ENCODE assay signal across 8 cellular contexts in the genomic region with DNA sequence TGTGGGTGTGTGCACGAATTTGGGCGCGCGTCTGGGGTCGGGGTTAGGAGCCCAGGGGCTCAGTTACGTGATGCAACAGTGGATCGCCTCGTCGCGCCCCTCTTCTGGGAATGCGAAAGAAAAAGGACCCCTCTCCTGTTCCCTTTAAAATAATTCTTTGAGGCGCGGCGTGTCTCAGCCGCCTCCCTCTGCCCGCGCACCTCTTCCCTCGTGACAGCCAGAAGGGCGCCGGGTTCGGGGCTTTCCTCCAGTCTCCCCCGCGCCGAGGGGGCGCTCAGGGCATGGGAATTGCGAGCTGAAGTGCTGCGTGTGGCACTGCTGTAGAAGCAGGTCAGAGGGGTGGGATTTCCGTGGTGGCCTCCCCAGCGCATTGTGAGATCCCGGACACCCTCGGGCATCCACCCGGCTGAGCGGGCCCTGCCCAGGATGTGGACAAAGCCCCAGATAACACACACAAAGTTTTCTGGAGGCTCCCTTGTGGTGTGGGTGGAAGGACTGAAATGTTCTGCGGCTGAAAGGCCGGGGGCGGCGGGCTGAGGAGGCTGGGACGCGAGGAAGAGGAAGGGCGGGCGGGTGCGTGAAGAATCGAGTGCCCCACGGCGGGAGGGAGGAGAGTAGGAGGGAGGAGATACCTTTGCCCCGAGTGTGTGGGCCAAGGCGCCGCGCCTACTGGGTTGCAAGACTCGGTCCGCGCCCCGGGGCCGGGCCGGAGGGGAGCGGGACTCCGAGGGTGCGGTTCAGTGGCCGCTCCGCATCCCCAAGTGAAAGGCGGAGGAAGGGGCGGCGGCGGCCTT. TPM values are rescaled to one million over a fixed set of nuclear protein-coding genes. Genes with fewer than 3 reads are reported as not detected.
A peak's percentile ranks its signal among the peaks of the same experiment; 100 is the strongest.
DNase-seq lines count a peak whose midpoint lies in the region; ATAC-seq and TF ChIP-seq lines count a peak whose summit lies in the region.

No MANE protein-coding gene starts in this region.

- TSS peak; percentile 21 for BruUV-seq in PC-3 (replicated peaks; lab: Mats Ljungman, UMichigan)

- H3K9ac ChIP-seq in PC-3 (ENCODE audit: low read length), result peak overlapping the region; percentile 87

- 0 to 1% methylated on average over 47 to 64 of the region's 64 CpGs for WGBS in testis, 2 donors

- no peak for TF ChIP-seq CTCF in PC-3 (conservative IDR thresholded peaks at IDR 0.05; ENCODE audit: low read depth, low read length)
- TF ChIP-seq CTCF in fibroblast of the aortic adventitia (IDR thresholded peaks at IDR 0.05; ENCODE audit: insufficient read depth, low read length), result no peak
- no peak for TF ChIP-seq CTCF in nephron progenitor cell (IDR thresholded peaks at IDR 0.05)
- no peak for TF ChIP-seq CTCF in testis (IDR thresholded peaks at IDR 0.05)

- H3K27ac ChIP-seq in PC-3 (ENCODE audit: low read length), result peak overlapping the region; percentile 41
- H3K27ac ChIP-seq in testis, result peak overlapping the region; percentile 87

- peaks cover 19% of the 10 kb centered on the region for H3K4me1 ChIP-seq in PC-3 (ENCODE audit: insufficient read depth, low read length)
- H3K4me1 ChIP-seq in testis, result peaks cover 4% of the 10 kb centered on the region

- H3K9me3 Mint-ChIP-seq in activated T-helper 2 cell treated with anti-CD3 and anti-CD28 coated beads, Interferon-gamma antibody, Interleukin-2, Interleukin-4, amounts not matched to agents 10 μg/mL and 5 μg/mL and 100 μg/mL, durations not matched to agents 14 hours and 24 hours and 36 hours, result no peaks in the 10 kb centered on the region
- H3K9me3 Mint-ChIP-seq in nephron progenitor cell, result peaks cover 21% of the 10 kb centered on the region

- H3K9me2 ChIP-seq in PC-3 (replicated peaks; ENCODE audit: low read length), result no peaks in the 10 kb centered on the region

- peak overlapping the region; percentile 70 for H3K4me3 Mint-ChIP-seq in activated T-helper 2 cell treated with anti-CD3 and anti-CD28 coated beads, Interferon-gamma antibody, Interleukin-2, Interleukin-4, amounts not matched to agents 10 μg/mL and 5 μg/mL and 100 μg/mL, durations not matched to agents 14 hours and 24 hours and 36 hours (ENCODE audit: low read depth)
- peak overlapping the region; percentile 93 for H3K4me3 Mint-ChIP-seq in nephron progenitor cell

- H3K79me2 ChIP-seq in PC-3 (ENCODE audit: low read length), result peaks cover 76% of the 10 kb centered on the region

- H3K36me3 ChIP-seq in PC-3 (ENCODE audit: low read depth, low read length) (0 out of 2 replicates have a peak, but pooled peaks cover 3% of the 10 kb centered on the region), testis (ENCODE audit: low read depth, missing control alignments) (no peaks in the 10 kb centered on the region)

- peak; percentile 4 for DNase-seq in NOMO-1 treated with DMSO at 0.1 percent for 48 hours (lab: John Stamatoyannopoulos, UW; ENCODE audit: unreplicated experiment)
- DNase-seq in NOMO-1 (lab: John Stamatoyannopoulos, UW; ENCODE audit: unreplicated experiment in 2 of 2), result no peak
- peak; percentile 16 for DNase-seq in PC-3
- no peak for DNase-seq in activated T-helper 2 cell treated with anti-CD3 and anti-CD28 coated beads, Interferon-gamma antibody, Interleukin-2, Interleukin-4, amounts not matched to agents 10 μg/mL and 5 μg/mL and 100 μg/mL, durations not matched to agents 14 hours and 24 hours and 36 hours (ENCODE audit: low spot score)
- DNase-seq in fibroblast of the aortic adventitia (ENCODE audit: low read depth), result peak; percentile 49
- DNase-seq in nephron progenitor cell, result peak; percentile 56
- peak; percentile 50 for DNase-seq in testis

- POLR2A ChIA-PET in PC-3 (lab: Charles Lee; ENCODE audit: unreplicated experiment), result interaction anchor here (0.6 kb wide), 3 partner anchors 148 to 1857 kb away, joined by 3 to 7 read pairs (median 4); no protein-coding TSS in a partner anchor

- CTCF ChIA-PET in PC-3 (lab: Charles Lee), result no interaction called here

- intact Hi-C loops in PC-3 (cut with micrococcal nuclease), result loop anchor here (2.0 kb wide), 1 partner anchor 95 kb away; no protein-coding TSS in a partner anchor
- intact Hi-C loops in activated T-helper 2 cell treated with anti-CD3 and anti-CD28 coated beads, Interferon-gamma antibody, Interleukin-2, Interleukin-4, amounts not matched to agents 10 μg/mL and 5 μg/mL and 100 μg/mL, durations not matched to agents 14 hours and 24 hours and 36 hours (cut with micrococcal nuclease), result loop anchor here (5.0 kb wide), 1 partner anchor 37 kb away; no protein-coding TSS in a partner anchor
- intact Hi-C loops in testis (cut with DNase I; ENCODE audit: low total_unique reads), result no loop called here

- H3K27ac Mint-ChIP-seq in activated T-helper 2 cell treated with anti-CD3 and anti-CD28 coated beads, Interferon-gamma antibody, Interleukin-2, Interleukin-4, amounts not matched to agents 10 μg/mL and 5 μg/mL and 100 μg/mL, durations not matched to agents 14 hours and 24 hours and 36 hours, result no peak overlapping the region
- H3K27ac Mint-ChIP-seq in nephron progenitor cell, result peak overlapping the region; percentile 87

- peak; percentile 22 for ATAC-seq in HG02938 (IDR thresholded peaks at IDR 0.05; ENCODE audit: unreplicated experiment)
- peak; percentile 21 for ATAC-seq in PC-3

- H2AFZ ChIP-seq in PC-3 (ENCODE audit: low read length), result peak overlapping the region; percentile 93

- no peaks in the 10 kb centered on the region for H3K9me3 ChIP-seq in PC-3 (ENCODE audit: low read length)
- no peaks in the 10 kb centered on the region for H3K9me3 ChIP-seq in testis

- peak overlapping the region; percentile 86 for H3K4me3 ChIP-seq in PC-3 (ENCODE audit: low read length)
- peak overlapping the region; percentile 91 for H3K4me3 ChIP-seq in fibroblast of the aortic adventitia (ENCODE audit: low read depth, low read length)
- peak overlapping the region; percentile 69 to 89 for H3K4me3 ChIP-seq in testis

- H3F3A ChIP-seq in PC-3 (ENCODE audit: low read length, unreplicated experiment), result no peaks in the 10 kb centered on the region

- H3K27me3 ChIP-seq in PC-3 (ENCODE audit: low read length) (no peaks in the 10 kb centered on the region), testis (no peaks in the 10 kb centered on the region)

- peaks cover 8% of the 10 kb centered on the region for H3K4me1 Mint-ChIP-seq in activated T-helper 2 cell treated with anti-CD3 and anti-CD28 coated beads, Interferon-gamma antibody, Interleukin-2, Interleukin-4, amounts not matched to agents 10 μg/mL and 5 μg/mL and 100 μg/mL, durations not matched to agents 14 hours and 24 hours and 36 hours (ENCODE audit: low read depth)
- peaks cover 72% of the 10 kb centered on the region for H3K4me1 Mint-ChIP-seq in nephron progenitor cell

- H3K27me3 Mint-ChIP-seq in activated T-helper 2 cell treated with anti-CD3 and anti-CD28 coated beads, Interferon-gamma antibody, Interleukin-2, Interleukin-4, amounts not matched to agents 10 μg/mL and 5 μg/mL and 100 μg/mL, durations not matched to agents 14 hours and 24 hours and 36 hours (ENCODE audit: low read depth), result peaks cover 80% of the 10 kb centered on the region
- H3K27me3 Mint-ChIP-seq in nephron progenitor cell (ENCODE audit: low read depth, poor library complexity), result no peaks in the 10 kb centered on the region

- H3K36me3 Mint-ChIP-seq in activated T-helper 2 cell treated with anti-CD3 and anti-CD28 coated beads, Interferon-gamma antibody, Interleukin-2, Interleukin-4, amounts not matched to agents 10 μg/mL and 5 μg/mL and 100 μg/mL, durations not matched to agents 14 hours and 24 hours and 36 hours (ENCODE audit: low read depth), result no peaks in the 10 kb centered on the region
- H3K36me3 Mint-ChIP-seq in nephron progenitor cell (ENCODE audit: low read depth), result peaks cover 69% of the 10 kb centered on the region

- 0 out of 2 replicates have a peak, but pooled peaks cover 7% of the 10 kb centered on the region for H4K20me1 ChIP-seq in PC-3 (ENCODE audit: low read length)

- H3K4me2 ChIP-seq in PC-3 (ENCODE audit: low read length), result peak overlapping the region; percentile 97

- TF ChIP-seq POLR2A in testis (IDR thresholded peaks at IDR 0.05), result no peak

RNA-seq across cellular contexts. Expression of a gene that starts 0.7 kb away (rescaled TPM):
- total RNA-seq in PC-3 (2014; rRNA removed) (39.0 and 46.0 TPM in 2 replicates), fibroblast of the aortic adventitia (ENCODE audit: low replicate concordance) (280 and 436 TPM in 2 replicates), testis (10 to 100 TPM; 21.2 to 22.8 TPM)
- total RNA-seq in activated T-helper 2 cell treated with anti-CD3 and anti-CD28 coated beads, Interferon-gamma antibody, Interleukin-2, Interleukin-4, amounts not matched to agents 10 μg/mL and 5 μg/mL and 100 μg/mL, durations not matched to agents 14 hours and 24 hours and 36 hours, result 7.9 and 9.2 TPM in 2 replicates
- polyA plus RNA-seq in testis (ENCODE audit: insufficient read depth, low read depth, low replicate concordance), result 15.5 TPM

RNA-seq across cellular contexts. Expression of a gene that starts 52.3 kb away (rescaled TPM):
- total RNA-seq in PC-3 (2014; rRNA removed) (4.8 and 6.3 TPM in 2 replicates), fibroblast of the aortic adventitia (ENCODE audit: low replicate concordance) (not detected in 2 replicates), testis (under 1 TPM; 0.08 to 0.12 TPM)
- not detected in 2 replicates for total RNA-seq in activated T-helper 2 cell treated with anti-CD3 and anti-CD28 coated beads, Interferon-gamma antibody, Interleukin-2, Interleukin-4, amounts not matched to agents 10 μg/mL and 5 μg/mL and 100 μg/mL, durations not matched to agents 14 hours and 24 hours and 36 hours
- polyA plus RNA-seq in testis (ENCODE audit: insufficient read depth, low read depth, low replicate concordance), result 0.21 TPM

Comparison
In these comparisons a context has a peak if more than half of its experiments do, and no peak if none do; other contexts are left out.
1. DNase-seq: peak in NOMO-1 treated with DMSO at 0.1 percent for 48 hours (single experiment), PC-3 (single experiment), fibroblast of the aortic adventitia (single experiment), nephron progenitor cell (single experiment) and testis (single experiment); none in NOMO-1 (0 of 2) and activated T-helper 2 cell treated with anti-CD3 and anti-CD28 coated beads, Interferon-gamma antibody, Interleukin-2, Interleukin-4, amounts not matched to agents 10 μg/mL and 5 μg/mL and 100 μg/mL, durations not matched to agents 14 hours and 24 hours and 36 hours (single experiment).
2. Peak in every context shown above with its lines, with median percentiles within 50 percentile points of each other: H3K4me3 ChIP-seq.